21 cellular contexts compared by ENCODE assay signal in the genomic region with DNA sequence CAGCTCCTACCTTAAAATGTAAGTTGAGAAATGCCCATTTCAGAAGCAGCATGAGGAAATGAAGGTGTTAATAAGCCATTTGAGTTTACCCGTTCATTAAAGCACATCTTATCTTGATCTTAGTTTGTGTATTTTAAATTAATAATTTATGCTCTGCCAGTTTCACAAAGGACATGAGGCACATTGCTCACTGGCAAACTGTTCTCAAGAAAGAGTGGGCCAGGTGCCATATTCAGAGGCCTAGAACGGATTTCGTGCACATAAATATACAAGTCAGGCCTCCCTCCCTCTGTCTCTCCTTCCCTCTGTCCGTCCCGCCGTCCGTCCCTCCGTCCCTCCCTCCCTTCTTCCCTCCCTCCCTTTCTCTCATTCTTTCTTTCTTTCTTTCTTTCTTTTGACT.
"Had no signal": no experiment of that assay in that cellular context is flagged by ENCODE, and none has a peak within 500 bp of the region (broad histone marks: within the 10 kb centered on the region; RNA-seq: fewer than 3 reads in every experiment).

No MANE protein-coding gene starts in this region.

- H3K27me3 ChIP-seq: esophagus muscularis mucosa, gastrocnemius medialis, heart right ventricle, right lobe of liver had no signal

- H3K9me3 ChIP-seq: esophagus muscularis mucosa, gastrocnemius medialis, heart right ventricle, psoas muscle, right lobe of liver had no signal

- ATAC-seq: gastrocnemius medialis; heart right ventricle; left lobe of liver; psoas muscle; right lobe of liver; stimulated activated effector memory CD8-positive, alpha-beta T cell treated with anti-CD3 and anti-CD28 coated beads, Interleukin-12 subunit alpha, Interleukin-12 subunit beta, amount 100 ng/mL, for 72 hours had no signal

- H3K36me3 Mint-ChIP-seq: mesothelial cell of epicardium; stimulated activated effector memory CD8-positive, alpha-beta T cell treated with anti-CD3 and anti-CD28 coated beads, Interleukin-12 subunit alpha, Interleukin-12 subunit beta, amount 100 ng/mL, for 72 hours; type B pancreatic cell had no signal

- H3K27ac ChIP-seq: epithelial cell of prostate, esophagus muscularis mucosa, gastrocnemius medialis, heart right ventricle, parathyroid adenoma, psoas muscle, right lobe of liver had no signal

- H3K27ac Mint-ChIP-seq: mesothelial cell of epicardium; stimulated activated effector memory CD8-positive, alpha-beta T cell treated with anti-CD3 and anti-CD28 coated beads, Interleukin-12 subunit alpha, Interleukin-12 subunit beta, amount 100 ng/mL, for 72 hours; stimulated activated naive CD8-positive, alpha-beta T cell treated with anti-CD3 and anti-CD28 coated beads, Interleukin-15, Interleukin-2, amounts not matched to agents 100 ng/mL and 50 ng/mL, for 24 hours; type B pancreatic cell had no signal

- H3K9ac ChIP-seq: parathyroid adenoma had no signal

- H3K4me1 Mint-ChIP-seq: stimulated activated effector memory CD8-positive, alpha-beta T cell treated with anti-CD3 and anti-CD28 coated beads, Interleukin-12 subunit alpha, Interleukin-12 subunit beta, amount 100 ng/mL, for 72 hours had no signal

- H3K36me3 ChIP-seq: esophagus muscularis mucosa, gastrocnemius medialis, heart right ventricle, right lobe of liver had no signal

- DNase-seq: cortex of kidney; effector memory CD4-positive, alpha-beta T cell; gastrocnemius medialis; heart right ventricle; hypothalamus; mammary epithelial cell; occipital lobe; psoas muscle; retina; right lobe of liver; stimulated activated CD4-positive, alpha-beta T cell treated with anti-CD3 and anti-CD28 coated beads, Interleukin-4, amount 100 ng/mL, for 1 hour; stimulated activated CD8-positive, alpha-beta memory T cell treated with anti-CD3 and anti-CD28 coated beads, Interleukin-4, amount 100 ng/mL, for 48 hours had no signal

- H3K4me3 Mint-ChIP-seq: mesothelial cell of epicardium; nephron; stimulated activated effector memory CD8-positive, alpha-beta T cell treated with anti-CD3 and anti-CD28 coated beads, Interleukin-12 subunit alpha, Interleukin-12 subunit beta, amount 100 ng/mL, for 72 hours; stimulated activated naive CD8-positive, alpha-beta T cell treated with anti-CD3 and anti-CD28 coated beads, Interleukin-15, Interleukin-2, amounts not matched to agents 100 ng/mL and 50 ng/mL, for 24 hours; type B pancreatic cell had no signal

- H3K9me3 Mint-ChIP-seq: nephron; stimulated activated effector memory CD8-positive, alpha-beta T cell treated with anti-CD3 and anti-CD28 coated beads, Interleukin-12 subunit alpha, Interleukin-12 subunit beta, amount 100 ng/mL, for 72 hours; stimulated activated naive CD8-positive, alpha-beta T cell treated with anti-CD3 and anti-CD28 coated beads, Interleukin-15, Interleukin-2, amounts not matched to agents 100 ng/mL and 50 ng/mL, for 24 hours; type B pancreatic cell had no signal

- H3K4me3 ChIP-seq: esophagus muscularis mucosa, gastrocnemius medialis, heart right ventricle, psoas muscle, right lobe of liver had no signal

- H3K27me3 Mint-ChIP-seq: type B pancreatic cell had no signal

- H3K4me1 ChIP-seq: gastrocnemius medialis, parathyroid adenoma, psoas muscle had no signal
